Comparison of ENCODE assay signal across 15 cellular contexts in genomic region chr1:200442023-200442422, GRCh38. TPM values are rescaled to one million over a fixed set of nuclear protein-coding genes. Genes with fewer than 3 reads are reported as not detected.
DNase-seq lines count a peak whose midpoint lies in the region; ATAC-seq and TF ChIP-seq lines count a peak whose summit lies in the region.
"Had no signal": no experiment of that assay in that cellular context is flagged by ENCODE, and none has a peak within 500 bp of the region (broad histone marks: within the 10 kb centered on the region; RNA-seq: fewer than 3 reads in every experiment).

No MANE protein-coding gene starts in this region.

- peaks cover 17% of the 10 kb centered on the region for H3K4me1 Mint-ChIP-seq in GM23338

- H3K27me3 Mint-ChIP-seq in GM23338 (ENCODE audit: insufficient read depth, low read depth, poor library complexity): peaks cover 2% of the 10 kb centered on the region
- H3K27me3 Mint-ChIP-seq: CD4-positive, alpha-beta memory T cell had no signal

- H3F3A ChIP-seq in GM23338 (replicated peaks; ENCODE audit: low read depth): peaks cover 6% of the 10 kb centered on the region; the same call in 1 of the 2 replicates

- H3K27me3 ChIP-seq in GM23338 (ENCODE audit: insufficient read depth) (no peaks in the 10 kb centered on the region), KMS-11 (ENCODE audit: insufficient read depth, low read depth) (no peaks in the 10 kb centered on the region), foreskin keratinocyte (no peaks in the 10 kb centered on the region)

- ATAC-seq in GM23338: no peak
- no peak for ATAC-seq in foreskin keratinocyte

- H3K4me3 Mint-ChIP-seq in GM23338: no peak overlapping the region
- H3K4me3 Mint-ChIP-seq: CD4-positive, alpha-beta memory T cell; HFFc6 had no signal

- H3K4me1 ChIP-seq in GM23338 (ENCODE audit: insufficient read depth) (peaks cover 8% of the 10 kb centered on the region; the same call in 1 of the 2 replicates), KMS-11 (ENCODE audit: low read depth, poor library complexity, severe bottlenecking) (peaks cover 59% of the 10 kb centered on the region), foreskin keratinocyte (peaks cover 20% of the 10 kb centered on the region)
- H3K4me1 ChIP-seq: Caco-2, HAP-1 had no signal

- H2AFZ ChIP-seq in GM23338 (no peak overlapping the region), KMS-11 (ENCODE audit: low read depth) (no peak overlapping the region)

- H4K20me1 ChIP-seq in GM23338 (replicated peaks; ENCODE audit: insufficient read depth) (no peaks in the 10 kb centered on the region; the same call in 1 of the 2 replicates), KMS-11 (ENCODE audit: insufficient read depth) (no peaks in the 10 kb centered on the region)

- H3K79me2 ChIP-seq in GM23338 (replicated peaks; ENCODE audit: insufficient read depth): peaks cover 6% of the 10 kb centered on the region; the same call in 1 of the 2 replicates
- no peaks in the 10 kb centered on the region for H3K79me2 ChIP-seq in KMS-11 (ENCODE audit: insufficient read depth, low read depth)

- DNase-seq in GM23338 (ENCODE audit: low spot score) (no peak), foreskin keratinocyte (peak; percentile 54 to 74), SIG-M5 treated with dmso at 0.1 percent for 504 hours (lab: John Stamatoyannopoulos, UW; ENCODE audit: unreplicated experiment) (no peak), EL (no peak), HuH-7.5 (ENCODE audit: low spot score) (no peak)
- DNase-seq: C1 segment of cervical spinal cord; Caco-2; CD4-positive, alpha-beta memory T cell; DMS153; DMS79; GF-D8; GOT3; HFFc6 had no signal

- no peak overlapping the region for H3K27ac Mint-ChIP-seq in GM23338
- H3K27ac Mint-ChIP-seq: HFFc6 had no signal

- H3K9ac ChIP-seq in KMS-11: no peak overlapping the region

- no peaks in the 10 kb centered on the region for H3K9me3 Mint-ChIP-seq in GM23338
- H3K9me3 Mint-ChIP-seq: HFFc6 had no signal

- no peak overlapping the region for H3K4me2 ChIP-seq in GM23338
- H3K4me2 ChIP-seq in KMS-11: peak overlapping the region; percentile 14; the same call in 1 of the 2 replicates

- 0 out of 2 replicates have a peak overlapping the region, but pooled peaks have one; percentile 47 for H3K27ac ChIP-seq in GM23338 (ENCODE audit: low read depth)
- no peak overlapping the region for H3K27ac ChIP-seq in KMS-11
- H3K27ac ChIP-seq in foreskin keratinocyte: no peak overlapping the region

- H3K9me2 ChIP-seq in GM23338 (ENCODE audit: insufficient read depth): no peaks in the 10 kb centered on the region

- peaks cover 29% of the 10 kb centered on the region for H3K36me3 Mint-ChIP-seq in GM23338 (ENCODE audit: low read depth)
- H3K36me3 Mint-ChIP-seq: CD4-positive, alpha-beta memory T cell had no signal

- TF ChIP-seq CTCF in GM23338 (conservative IDR thresholded peaks at IDR 0.05; ENCODE audit: low read depth in 2 of 2) (no peak), KMS-11 (conservative IDR thresholded peaks at IDR 0.05; ENCODE audit: low read depth, low read length) (no peak), foreskin keratinocyte (conservative IDR thresholded peaks at IDR 0.05) (no peak)

- no peak overlapping the region for H3K4me3 ChIP-seq in GM23338
- H3K4me3 ChIP-seq in KMS-11 (IDR thresholded peaks at IDR 0.05; ENCODE audit: insufficient read depth, low read depth, low read length): no peak overlapping the region
- H3K4me3 ChIP-seq: HAP-1 had no signal

- no peaks in the 10 kb centered on the region for H3K36me3 ChIP-seq in GM23338 (ENCODE audit: insufficient read depth)
- no peaks in the 10 kb centered on the region for H3K36me3 ChIP-seq in KMS-11 (ENCODE audit: insufficient read depth)
- H3K36me3 ChIP-seq: HAP-1 had no signal

TF ChIP-seq in GM23338, 12 proteins besides CTCF, POLR2A, EP300 and RAD21 (continues in another document):
- TF ChIP-seq ZNF331 (CRISPR knock-in tag; IDR thresholded peaks at IDR 0.05; ENCODE audit: low read depth) (no peak), STAT1 (IDR thresholded peaks at IDR 0.05; ENCODE audit: unreplicated experiment) (no peak), ZNF114 (CRISPR knock-in tag; IDR thresholded peaks at IDR 0.05) (no peak), EZH2 (IDR thresholded peaks at IDR 0.05; ENCODE audit: low read depth, unreplicated experiment) (no peak), EZH2phosphoT487 (IDR thresholded peaks at IDR 0.05; ENCODE audit: unreplicated experiment) (no peak)
- TF ChIP-seq, protein P1, sequence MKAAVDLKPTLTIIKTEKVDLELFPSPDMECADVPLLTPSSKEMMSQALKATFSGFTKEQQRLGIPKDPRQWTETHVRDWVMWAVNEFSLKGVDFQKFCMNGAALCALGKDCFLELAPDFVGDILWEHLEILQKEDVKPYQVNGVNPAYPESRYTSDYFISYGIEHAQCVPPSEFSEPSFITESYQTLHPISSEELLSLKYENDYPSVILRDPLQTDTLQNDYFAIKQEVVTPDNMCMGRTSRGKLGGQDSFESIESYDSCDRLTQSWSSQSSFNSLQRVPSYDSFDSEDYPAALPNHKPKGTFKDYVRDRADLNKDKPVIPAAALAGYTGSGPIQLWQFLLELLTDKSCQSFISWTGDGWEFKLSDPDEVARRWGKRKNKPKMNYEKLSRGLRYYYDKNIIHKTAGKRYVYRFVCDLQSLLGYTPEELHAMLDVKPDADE (IDR thresholded peaks at IDR 0.05): no peak
- TF ChIP-seq, protein P2, sequence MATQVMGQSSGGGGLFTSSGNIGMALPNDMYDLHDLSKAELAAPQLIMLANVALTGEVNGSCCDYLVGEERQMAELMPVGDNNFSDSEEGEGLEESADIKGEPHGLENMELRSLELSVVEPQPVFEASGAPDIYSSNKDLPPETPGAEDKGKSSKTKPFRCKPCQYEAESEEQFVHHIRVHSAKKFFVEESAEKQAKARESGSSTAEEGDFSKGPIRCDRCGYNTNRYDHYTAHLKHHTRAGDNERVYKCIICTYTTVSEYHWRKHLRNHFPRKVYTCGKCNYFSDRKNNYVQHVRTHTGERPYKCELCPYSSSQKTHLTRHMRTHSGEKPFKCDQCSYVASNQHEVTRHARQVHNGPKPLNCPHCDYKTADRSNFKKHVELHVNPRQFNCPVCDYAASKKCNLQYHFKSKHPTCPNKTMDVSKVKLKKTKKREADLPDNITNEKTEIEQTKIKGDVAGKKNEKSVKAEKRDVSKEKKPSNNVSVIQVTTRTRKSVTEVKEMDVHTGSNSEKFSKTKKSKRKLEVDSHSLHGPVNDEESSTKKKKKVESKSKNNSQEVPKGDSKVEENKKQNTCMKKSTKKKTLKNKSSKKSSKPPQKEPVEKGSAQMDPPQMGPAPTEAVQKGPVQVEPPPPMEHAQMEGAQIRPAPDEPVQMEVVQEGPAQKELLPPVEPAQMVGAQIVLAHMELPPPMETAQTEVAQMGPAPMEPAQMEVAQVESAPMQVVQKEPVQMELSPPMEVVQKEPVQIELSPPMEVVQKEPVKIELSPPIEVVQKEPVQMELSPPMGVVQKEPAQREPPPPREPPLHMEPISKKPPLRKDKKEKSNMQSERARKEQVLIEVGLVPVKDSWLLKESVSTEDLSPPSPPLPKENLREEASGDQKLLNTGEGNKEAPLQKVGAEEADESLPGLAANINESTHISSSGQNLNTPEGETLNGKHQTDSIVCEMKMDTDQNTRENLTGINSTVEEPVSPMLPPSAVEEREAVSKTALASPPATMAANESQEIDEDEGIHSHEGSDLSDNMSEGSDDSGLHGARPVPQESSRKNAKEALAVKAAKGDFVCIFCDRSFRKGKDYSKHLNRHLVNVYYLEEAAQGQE (IDR thresholded peaks at IDR 0.05; ENCODE audit: unreplicated experiment): no peak

RNA-seq across cellular contexts. Expression of gene ZNF281, which starts 32.2 kb away (rescaled TPM):
- total RNA-seq in GM23338 (2014; rRNA removed; shearing (Covaris generic)): 79.3 and 81.2 TPM in 2 replicates
- polyA plus RNA-seq in GM23338 (2016; fragmentation: Nextera tagmentation; extraction: Ambion mirVana): 51.5 and 62.1 TPM in 2 replicates
- total RNA-seq in foreskin keratinocyte: 27.5 and 29.1 TPM in 2 replicates
- 6.2 and 6.8 TPM in 2 replicates for polyA plus RNA-seq in foreskin keratinocyte

Comparison
In these comparisons a context has a peak if more than half of its experiments do, and no peak if none do; other contexts are left out.
1. DNase-seq: peak in foreskin keratinocyte (2 of 2); none in GM23338 (single experiment), SIG-M5 treated with dmso at 0.1 percent for 504 hours (single experiment), EL (single experiment) and HuH-7.5 (single experiment).